In the genomic region with DNA sequence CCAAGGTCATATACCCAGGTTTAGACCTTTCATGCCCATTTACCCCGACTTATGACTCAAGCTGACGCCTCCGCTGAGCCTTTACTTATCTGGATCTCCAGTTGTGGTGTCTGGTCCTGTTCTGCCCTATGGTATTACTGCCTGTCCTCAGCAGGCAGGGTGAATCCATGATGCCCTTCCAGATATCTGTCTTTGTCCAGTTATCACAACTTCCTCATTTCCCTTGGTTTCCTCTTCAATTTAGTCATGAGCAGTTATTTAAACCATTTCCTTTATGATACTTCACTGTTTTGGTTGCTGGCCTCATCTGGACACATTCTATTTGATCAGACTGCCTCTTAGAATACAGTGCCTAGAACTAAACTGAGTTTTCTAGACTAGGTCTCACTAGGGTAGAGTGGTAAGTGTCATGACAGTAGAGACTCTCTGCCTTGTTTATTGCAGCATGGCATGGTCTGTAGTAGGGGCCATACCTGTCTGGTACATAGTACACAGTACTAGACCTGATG, we compare ENCODE assay signal across 11 cellular contexts.
DNase-seq lines count a peak whose midpoint lies in the region; ATAC-seq and TF ChIP-seq lines count a peak whose summit lies in the region.
"Had no signal": no experiment of that assay in that cellular context is flagged by ENCODE, and none has a peak within 500 bp of the region (broad histone marks: within the 10 kb centered on the region; RNA-seq: fewer than 3 reads in every experiment).

No MANE protein-coding gene starts in this region.

- no peaks in the 10 kb centered on the region for H3K9me3 ChIP-seq in Peyer's patch
- no peaks in the 10 kb centered on the region for H3K9me3 ChIP-seq in tibial nerve
- H3K9me3 ChIP-seq: tibial artery had no signal

- H3K27me3 ChIP-seq in Peyer's patch (no peaks in the 10 kb centered on the region), tibial nerve (no peaks in the 10 kb centered on the region)
- H3K27me3 ChIP-seq: tibial artery had no signal

- H3K27ac ChIP-seq in Peyer's patch (no peak overlapping the region), tibial nerve (no peak overlapping the region)
- H3K27ac ChIP-seq: tibial artery had no signal

- no peak overlapping the region for H3K4me3 Mint-ChIP-seq in endothelial cell (ENCODE audit: unreplicated experiment)

- ATAC-seq in GM21576 (IDR thresholded peaks at IDR 0.05; ENCODE audit: unreplicated experiment): peak; percentile 81
- no peak for ATAC-seq in HG03442 (IDR thresholded peaks at IDR 0.05; ENCODE audit: unreplicated experiment)

- peaks cover 15% of the 10 kb centered on the region for H3K4me1 Mint-ChIP-seq in endothelial cell (ENCODE audit: unreplicated experiment)

- no peaks in the 10 kb centered on the region for H3K9me3 Mint-ChIP-seq in endothelial cell (ENCODE audit: unreplicated experiment)

- H3K27me3 Mint-ChIP-seq in endothelial cell (ENCODE audit: unreplicated experiment): no peaks in the 10 kb centered on the region

- DNase-seq in GM10266 (ENCODE audit: extremely low spot score): peak; percentile 9
- peak; percentile 66 to 70 for DNase-seq in Kasumi-1 (lab: John Stamatoyannopoulos, UW)
- no peak for DNase-seq in endothelial cell (ENCODE audit: low spot score)
- DNase-seq in Peyer's patch: no peak
- no peak for DNase-seq in NCI-H2196 treated with DMSO at 0.1 percent for 48 hours (lab: John Stamatoyannopoulos, UW; ENCODE audit: unreplicated experiment)
- DNase-seq in tibial nerve (ENCODE audit: low spot score in 2 of 2): no peak
- DNase-seq: activated CD8-positive, alpha-beta memory T cell treated with anti-CD3 and anti-CD28 coated beads, Interleukin-2, amount 50 U/mL, for 48 hours; NCI-H1436 treated with DMSO at 0.1 percent for 48 hours; tibial artery had no signal

- H3K36me3 Mint-ChIP-seq in endothelial cell (ENCODE audit: low read depth, unreplicated experiment): no peaks in the 10 kb centered on the region

- TF ChIP-seq CTCF in GM10266 (IDR thresholded peaks at IDR 0.05; ENCODE audit: control insufficient read depth, insufficient read depth, low read depth, missing control alignments) (no peak), endothelial cell (IDR thresholded peaks at IDR 0.05; ENCODE audit: unreplicated experiment) (no peak), Peyer's patch (IDR thresholded peaks at IDR 0.05) (no peak), tibial nerve (IDR thresholded peaks at IDR 0.05) (no peak)

- H3K4me3 ChIP-seq in Peyer's patch: no peak overlapping the region
- no peak overlapping the region for H3K4me3 ChIP-seq in tibial nerve
- H3K4me3 ChIP-seq: tibial artery had no signal

- H3K36me3 ChIP-seq in Peyer's patch (no peaks in the 10 kb centered on the region), tibial nerve (no peaks in the 10 kb centered on the region)
- H3K36me3 ChIP-seq: tibial artery had no signal

- no peak for TF ChIP-seq EP300 in tibial nerve (IDR thresholded peaks at IDR 0.05)

- WGBS in tibial nerve, 2 donors: 89 to 93% methylated on average over 3 of the region's 3 CpGs

- TF ChIP-seq POLR2A in Peyer's patch (IDR thresholded peaks at IDR 0.05) (no peak), tibial nerve (IDR thresholded peaks at IDR 0.05) (no peak)

- no peaks in the 10 kb centered on the region for H3K4me1 ChIP-seq in Peyer's patch
- H3K4me1 ChIP-seq in tibial nerve: no peaks in the 10 kb centered on the region
- H3K4me1 ChIP-seq: tibial artery had no signal

- H3K27ac Mint-ChIP-seq in endothelial cell (ENCODE audit: unreplicated experiment): peak overlapping the region; percentile 84

Comparison
In these comparisons a context has a peak if more than half of its experiments do, and no peak if none do; other contexts are left out.
1. DNase-seq: peak in GM10266 (single experiment) and Kasumi-1 (2 of 2); none in endothelial cell (single experiment), Peyer's patch (0 of 3), NCI-H2196 treated with DMSO at 0.1 percent for 48 hours (single experiment) and tibial nerve (0 of 2).